Comparison of ENCODE assay signal across 1 cellular context in the genomic region with DNA sequence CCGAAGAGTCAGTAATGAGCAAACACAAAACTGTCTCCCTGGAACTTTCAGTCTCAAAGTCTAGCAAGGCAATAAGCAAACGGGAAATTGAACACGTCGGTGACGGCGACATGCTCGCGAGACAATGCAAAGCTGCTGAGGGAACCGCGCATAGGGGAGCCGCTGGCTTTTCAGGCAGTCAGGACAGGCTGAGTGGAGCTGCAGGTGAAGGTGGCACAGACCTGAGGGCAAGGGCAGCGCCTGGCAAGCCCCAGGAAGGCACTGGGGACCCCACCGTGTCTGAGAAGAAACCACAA.
TF ChIP-seq lines count a peak whose summit lies in the region.

No MANE protein-coding gene starts in this region.

TF ChIP-seq in GM12891, 5 proteins besides CTCF, POLR2A, EP300 and RAD21:
- TF ChIP-seq POU2F2 (IDR thresholded peaks at IDR 0.05; ENCODE audit: low read depth, low read length) (no peak), POLR2AphosphoS5 (IDR thresholded peaks at IDR 0.05; ENCODE audit: low read depth, low read length) (no peak), PAX5 (IDR thresholded peaks at IDR 0.05; ENCODE audit: insufficient read depth, low read length, severe bottlenecking) (no peak), SPI1 (IDR thresholded peaks at IDR 0.05; ENCODE audit: low read depth, low read length) (no peak), TAF1 (IDR thresholded peaks at IDR 0.05; ENCODE audit: low read depth, low read length) (no peak)
